Comparison of ENCODE assay signal across 9 cellular contexts in the genomic region with DNA sequence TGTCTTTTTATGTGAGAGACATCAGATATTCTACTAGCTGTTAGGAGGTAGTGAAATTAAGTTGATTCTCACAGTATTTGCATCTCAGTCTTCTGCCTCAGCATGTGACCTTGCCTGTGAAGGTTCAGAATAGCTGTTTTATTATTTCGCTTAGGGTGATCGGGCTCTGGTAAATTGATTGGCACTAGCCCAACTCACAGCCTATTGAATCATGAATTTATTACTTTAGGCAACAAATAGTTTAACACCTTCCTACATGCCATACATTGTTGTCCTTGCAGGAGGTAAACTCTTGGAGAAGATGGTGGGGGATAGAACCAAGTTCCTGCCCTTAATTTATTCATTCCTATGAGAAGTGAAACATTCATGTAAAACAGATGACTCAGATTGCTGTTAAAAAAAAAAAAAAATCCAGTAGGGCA.
DNase-seq lines count a peak whose midpoint lies in the region; ATAC-seq, FAIRE-seq and TF ChIP-seq lines count a peak whose summit lies in the region.
"Had no signal": no experiment of that assay in that cellular context is flagged by ENCODE, and none has a peak within 500 bp of the region (broad histone marks: within the 10 kb centered on the region; RNA-seq: fewer than 3 reads in every experiment).

No MANE protein-coding gene starts in this region.

- H3K27ac ChIP-seq in pancreas (no peak overlapping the region), body of pancreas (no peak overlapping the region)

- no peaks in the 10 kb centered on the region for H3K27me3 Mint-ChIP-seq in activated T-helper 17 cell treated with anti-CD3 and anti-CD28 coated beads, Interleukin-2, amount 50 U/mL, for 72 hours

- FAIRE-seq in pancreas (lab: Jason Lieb, UNC) = no peak

- DNase-seq in AG10803 (ENCODE audit: low read depth) (peak; percentile 29), MG63 (no peak), pancreas (no peak), A172 (ENCODE audit: low spot score) (no peak), body of pancreas (no peak)

- intact Hi-C loops in pancreas (cut with DNase I) = no loop called here
- intact Hi-C loops in body of pancreas (cut with DNase I) = no loop called here

- peak; percentile 73 for ATAC-seq in GM19452 (IDR thresholded peaks at IDR 0.05; ENCODE audit: unreplicated experiment)
- ATAC-seq in HG03025 (IDR thresholded peaks at IDR 0.05; ENCODE audit: low FRiP score, unreplicated experiment) = peak; percentile 41
- peak; percentile 80 for ATAC-seq in activated T-helper 17 cell treated with anti-CD3 and anti-CD28 coated beads, Interleukin-2, amount 50 U/mL, for 72 hours (replicated peaks)
- ATAC-seq in pancreas = no peak
- no peak for ATAC-seq in body of pancreas

- no peaks in the 10 kb centered on the region for H3K9me3 Mint-ChIP-seq in activated T-helper 17 cell treated with anti-CD3 and anti-CD28 coated beads, Interleukin-2, amount 50 U/mL, for 72 hours

- H3K4me3 ChIP-seq in AG10803 (ENCODE audit: low read length) (no peak overlapping the region), MG63 (no peak overlapping the region), pancreas (no peak overlapping the region), body of pancreas (no peak overlapping the region)

- no peak overlapping the region for H3K27ac Mint-ChIP-seq in activated T-helper 17 cell treated with anti-CD3 and anti-CD28 coated beads, Interleukin-2, amount 50 U/mL, for 72 hours

- WGBS in pancreas, 2 donors = 79 to 83% methylated on average over 2 of the region's 2 CpGs
- 78 to 81% methylated on average over 2 of the region's 2 CpGs for WGBS in body of pancreas, 2 donors

- H3K4me1 ChIP-seq in pancreas (no peaks in the 10 kb centered on the region), body of pancreas (no peaks in the 10 kb centered on the region)

- H3K4me3 Mint-ChIP-seq in activated T-helper 17 cell treated with anti-CD3 and anti-CD28 coated beads, Interleukin-2, amount 50 U/mL, for 72 hours = no peak overlapping the region
- H3K4me3 Mint-ChIP-seq: neural crest cell had no signal

- H3K4me1 Mint-ChIP-seq in activated T-helper 17 cell treated with anti-CD3 and anti-CD28 coated beads, Interleukin-2, amount 50 U/mL, for 72 hours = peaks cover 7% of the 10 kb centered on the region

- H3K27me3 ChIP-seq in MG63 = no peaks in the 10 kb centered on the region
- no peaks in the 10 kb centered on the region for H3K27me3 ChIP-seq in pancreas
- no peaks in the 10 kb centered on the region for H3K27me3 ChIP-seq in body of pancreas

- H3K36me3 Mint-ChIP-seq in activated T-helper 17 cell treated with anti-CD3 and anti-CD28 coated beads, Interleukin-2, amount 50 U/mL, for 72 hours (ENCODE audit: low read depth) = no peaks in the 10 kb centered on the region

- TF ChIP-seq CTCF in AG10803 (conservative IDR thresholded peaks at IDR 0.05; ENCODE audit: low read length) (no peak), pancreas (IDR thresholded peaks at IDR 0.05) (no peak), body of pancreas (IDR thresholded peaks at IDR 0.05) (no peak)

- H3K36me3 ChIP-seq in MG63 = no peaks in the 10 kb centered on the region
- H3K36me3 ChIP-seq in pancreas = no peaks in the 10 kb centered on the region
- no peaks in the 10 kb centered on the region for H3K36me3 ChIP-seq in body of pancreas (replicated peaks in 1 of 2; ENCODE audit: insufficient read depth in 1 of 2, low read depth in 2 of 2)

- H3K9me3 ChIP-seq in MG63 (no peaks in the 10 kb centered on the region), pancreas (no peaks in the 10 kb centered on the region), body of pancreas (no peaks in the 10 kb centered on the region)

- TF ChIP-seq POLR2A in body of pancreas (IDR thresholded peaks at IDR 0.05) = no peak

Comparison
In these comparisons a context has a peak if more than half of its experiments do, and no peak if none do; other contexts are left out.
1. ATAC-seq: peak in GM19452 (single experiment), HG03025 (single experiment) and activated T-helper 17 cell treated with anti-CD3 and anti-CD28 coated beads, Interleukin-2, amount 50 U/mL, for 72 hours (single experiment); none in pancreas (0 of 4) and body of pancreas (single experiment).